Comparison of ENCODE assay signal across 2 cellular contexts in the genomic region with DNA sequence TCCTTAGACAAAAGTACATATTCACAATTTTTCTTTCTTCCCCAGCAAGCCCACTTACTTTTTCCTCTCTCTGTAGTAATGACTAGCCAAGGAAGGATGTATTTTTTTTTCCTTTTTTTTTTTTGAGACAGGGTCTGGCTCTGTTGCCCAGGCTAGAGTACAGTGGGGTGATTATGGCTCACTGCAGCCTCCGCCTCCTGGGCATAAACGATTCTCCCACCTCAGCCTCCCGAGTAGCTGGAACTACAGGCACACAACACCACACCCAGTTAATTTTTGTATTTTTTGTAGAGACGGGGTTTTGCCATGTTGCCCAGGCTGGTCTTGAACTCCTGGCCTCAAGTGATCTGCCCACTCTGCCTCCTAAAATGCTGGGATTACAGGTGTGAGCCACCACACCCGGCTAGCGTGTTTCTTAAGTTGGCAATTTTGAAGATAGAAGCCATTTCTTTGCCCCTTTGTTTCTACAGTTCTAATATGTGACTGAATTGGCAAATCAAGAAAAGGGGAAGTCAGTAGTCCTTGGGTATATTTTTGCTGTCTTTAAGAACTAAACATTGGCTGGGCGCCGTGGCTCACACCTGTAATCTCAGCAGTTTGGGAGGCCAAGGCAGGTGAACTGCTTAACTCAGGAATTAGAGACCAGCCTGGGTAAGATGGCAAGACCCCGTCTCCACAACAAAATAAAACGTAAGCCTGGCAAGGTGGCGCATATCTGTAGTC.
A peak's percentile ranks its signal among the peaks of the same experiment; 100 is the strongest.
TF ChIP-seq lines count a peak whose summit lies in the region.

No MANE protein-coding gene starts in this region.

TF ChIP-seq in GM12878, 131 proteins besides CTCF, POLR2A, EP300 and RAD21:
- TF ChIP-seq SPI1 (IDR thresholded peaks at IDR 0.05; ENCODE audit: borderline replicate concordance, insufficient read depth, low read depth, low read length) (peak; percentile 44; the same call in 1 of the 2 replicates), FOXK2 (IDR thresholded peaks at IDR 0.05) (no peak)

TF ChIP-seq in WTC11, 78 proteins besides CTCF, POLR2A, EP300 and RAD21:
- TF ChIP-seq, protein P1, sequence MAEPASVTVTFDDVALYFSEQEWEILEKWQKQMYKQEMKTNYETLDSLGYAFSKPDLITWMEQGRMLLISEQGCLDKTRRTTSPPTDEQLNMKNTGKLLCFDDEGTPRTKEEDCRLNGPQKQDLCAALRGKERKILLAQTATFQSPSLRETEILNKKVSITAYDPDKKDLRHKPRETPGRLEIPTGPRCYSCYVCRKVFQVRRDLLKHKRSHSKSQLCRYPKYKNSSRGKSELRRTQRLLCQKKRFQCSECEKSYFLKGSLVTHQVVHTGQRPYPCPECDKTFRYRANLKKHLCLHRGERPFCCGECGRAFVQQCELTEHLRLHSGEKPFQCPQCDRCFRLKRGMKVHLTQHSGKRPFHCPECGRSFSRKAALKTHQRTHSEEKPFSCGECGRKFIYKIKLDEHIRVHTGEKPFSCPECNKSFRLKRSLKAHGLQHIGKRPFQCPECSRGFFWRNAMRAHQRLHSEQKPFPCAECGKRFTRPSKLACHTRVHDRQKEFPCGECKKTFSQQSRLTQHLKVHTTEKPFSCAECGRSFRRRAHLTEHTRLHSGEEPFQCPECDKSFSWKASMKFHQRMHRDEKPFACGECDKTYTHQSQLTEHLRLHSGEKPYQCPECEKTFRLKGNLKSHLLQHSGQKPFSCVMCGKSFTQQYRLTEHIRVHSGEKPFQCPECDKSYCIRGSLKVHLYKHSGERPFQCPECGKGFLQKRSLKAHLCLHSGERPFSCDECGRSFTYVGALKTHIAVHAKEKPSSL (CRISPR knock-in tag; conservative IDR thresholded peaks at IDR 0.05), result no peak
